In genomic region chr1:65825736-65826135, GRCh38 we compare ENCODE assay signal across 25 cellular contexts. TPM values are rescaled to one million over a fixed set of nuclear protein-coding genes. Genes with fewer than 3 reads are reported as not detected.
DNase-seq lines count a peak whose midpoint lies in the region; ATAC-seq and TF ChIP-seq lines count a peak whose summit lies in the region.
"Had no signal": no experiment of that assay in that cellular context is flagged by ENCODE, and none has a peak within 500 bp of the region (broad histone marks: within the 10 kb centered on the region; RNA-seq: fewer than 3 reads in every experiment).

No MANE protein-coding gene starts in this region.

- no peaks in the 10 kb centered on the region for H3K79me2 ChIP-seq in SK-N-SH (ENCODE audit: insufficient read depth)

- H4K20me1 ChIP-seq in SK-N-SH (ENCODE audit: insufficient read depth): no peaks in the 10 kb centered on the region

- H3K27me3 ChIP-seq in SK-N-SH (ENCODE audit: insufficient read depth) (no peaks in the 10 kb centered on the region), H7 (ENCODE audit: control insufficient read depth, insufficient read depth, low read length) (no peaks in the 10 kb centered on the region)
- H3K27me3 ChIP-seq: esophagus squamous epithelium, MG63, SJSA1, stomach, upper lobe of left lung had no signal

- H3K9me3 ChIP-seq in SK-N-SH: no peaks in the 10 kb centered on the region
- H3K9me3 ChIP-seq: HAP-1, MG63, SJSA1, stomach, upper lobe of left lung had no signal

- POLR2A ChIA-PET in SK-N-SH (lab: Yijun Ruan, JAX): no interaction called here

- H3K9me2 ChIP-seq in SK-N-SH: no peaks in the 10 kb centered on the region

- CTCF ChIA-PET in SK-N-SH (lab: Yijun Ruan, JAX): no interaction called here

- H3K4me1 ChIP-seq in SK-N-SH (ENCODE audit: control insufficient read depth in 1 of 2, insufficient read depth in 2 of 2, low read depth in 1 of 2, low read length in 1 of 2): peaks cover 0 to 28% of the 10 kb centered on the region in 2 experiments; a peak in 3 of 4 replicates
- H3K4me1 ChIP-seq: esophagus squamous epithelium, HAP-1, SJSA1, stomach, upper lobe of left lung had no signal

- H3F3A ChIP-seq in SK-N-SH (replicated peaks; ENCODE audit: insufficient read depth): peaks cover 16% of the 10 kb centered on the region

- TF ChIP-seq CTCF in SK-N-SH (IDR thresholded peaks at IDR 0.05): no peak

- no peak overlapping the region for H3K9ac ChIP-seq in SK-N-SH

- H2AFZ ChIP-seq in SK-N-SH (ENCODE audit: low read depth): no peak overlapping the region

- TF ChIP-seq RAD21 in SK-N-SH (IDR thresholded peaks at IDR 0.05; ENCODE audit: low read length): no peak

- 38% methylated on average over 1 of the region's 1 CpG for WGBS in SK-N-SH (ENCODE audit: low lambda C conversion rate)

- no peak for DNase-seq in SK-N-SH
- DNase-seq in RKO (ENCODE audit: low spot score): peak; percentile 40
- DNase-seq in fibroblast of gingiva (ENCODE audit: low read depth): peak; percentile 34
- peak; percentile 49 for DNase-seq in stromal cell of bone marrow (ENCODE audit: low read depth)
- DNase-seq in H7: no peak
- no peak for DNase-seq in activated CD8-positive, alpha-beta memory T cell treated with anti-CD3 and anti-CD28 coated beads for 24 hours
- DNase-seq: activated CD4-positive, alpha-beta T cell treated with anti-CD3 and anti-CD28 coated beads for 1 hour; activated naive CD8-positive, alpha-beta T cell treated with anti-CD3 and anti-CD28 coated beads, Interleukin-2, amount 50 U/mL, for 24 hours; effector CD8-positive, alpha-beta T cell; esophagus squamous epithelium; GF-D8; hypothalamus; MG63; OCI-M1; stimulated activated CD4-positive, alpha-beta T cell treated with anti-CD3 and anti-CD28 coated beads, Interleukin-2, amount 100 ng/mL, for 24 hours; stomach; upper lobe of left lung had no signal

- H3K36me3 ChIP-seq in SK-N-SH (replicated peaks in 1 of 2; ENCODE audit: control insufficient read depth in 1 of 2, insufficient read depth in 2 of 2, low read length in 1 of 2) (no peaks in the 10 kb centered on the region), H7 (replicated peaks; ENCODE audit: control insufficient read depth, insufficient read depth, low read length) (no peaks in the 10 kb centered on the region)
- H3K36me3 ChIP-seq: esophagus squamous epithelium, HAP-1, MG63, SJSA1, stomach, upper lobe of left lung had no signal

- TF ChIP-seq EP300 in SK-N-SH (IDR thresholded peaks at IDR 0.05; ENCODE audit: borderline replicate concordance in 1 of 2, low read depth in 1 of 2, low read length in 1 of 2): no peak

- ATAC-seq in SK-N-SH treated with all-trans-retinoic acid at 6 μM for 48 hours: no peak; the same call in 2 of the 3 replicates
- no peak for ATAC-seq in GM18858 (IDR thresholded peaks at IDR 0.05; ENCODE audit: unreplicated experiment)
- ATAC-seq: activated naive CD8-positive, alpha-beta T cell treated with anti-CD3 and anti-CD28 coated beads, Interleukin-2, amount 50 U/mL, for 24 hours; HepG2; sciatic nerve had no signal

- H3K27ac ChIP-seq in SK-N-SH (ENCODE audit: low read depth in 2 of 2, low read length in 1 of 2): peak overlapping the region in 1 of 2 experiments; percentile 44; a peak in 2 of 4 replicates
- H3K27ac ChIP-seq: 22Rv1, esophagus squamous epithelium, SJSA1, stomach, upper lobe of left lung had no signal

- H3K4me2 ChIP-seq in SK-N-SH: no peak overlapping the region

- H3K4me3 ChIP-seq in SK-N-SH (ENCODE audit: low read depth in 2 of 2, low read length in 1 of 2) (no peak overlapping the region), H7 (ENCODE audit: insufficient read depth, low read depth, low read length) (no peak overlapping the region)
- H3K4me3 ChIP-seq: esophagus squamous epithelium, HAP-1, lung, MG63, SJSA1, stomach, upper lobe of left lung had no signal

TF ChIP-seq in SK-N-SH, 30 proteins besides CTCF, POLR2A, EP300 and RAD21:
- TF ChIP-seq TAF1 (IDR thresholded peaks at IDR 0.05; ENCODE audit: borderline replicate concordance, low read depth, low read length) (no peak), TCF12 (IDR thresholded peaks at IDR 0.05) (peak; percentile 52), SMC3 (IDR thresholded peaks at IDR 0.05; ENCODE audit: low read depth, low read length) (no peak), FOSL2 (IDR thresholded peaks at IDR 0.05; ENCODE audit: borderline replicate concordance, low read depth) (peak; percentile 75), MEF2A (IDR thresholded peaks at IDR 0.05; ENCODE audit: borderline replicate concordance, low read depth) (0 out of 2 replicates have a peak, but pooled peaks have one; percentile 33), CHD2 (IDR thresholded peaks at IDR 0.05; ENCODE audit: low read length, partially characterized antibody) (no peak), JUND (IDR thresholded peaks at IDR 0.05) (peak; percentile 71), ELF1 (IDR thresholded peaks at IDR 0.05) (no peak), RFX5 (IDR thresholded peaks at IDR 0.05; ENCODE audit: low read length) (no peak)
- TF ChIP-seq, protein P1, sequence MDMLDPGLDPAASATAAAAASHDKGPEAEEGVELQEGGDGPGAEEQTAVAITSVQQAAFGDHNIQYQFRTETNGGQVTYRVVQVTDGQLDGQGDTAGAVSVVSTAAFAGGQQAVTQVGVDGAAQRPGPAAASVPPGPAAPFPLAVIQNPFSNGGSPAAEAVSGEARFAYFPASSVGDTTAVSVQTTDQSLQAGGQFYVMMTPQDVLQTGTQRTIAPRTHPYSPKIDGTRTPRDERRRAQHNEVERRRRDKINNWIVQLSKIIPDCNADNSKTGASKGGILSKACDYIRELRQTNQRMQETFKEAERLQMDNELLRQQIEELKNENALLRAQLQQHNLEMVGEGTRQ (IDR thresholded peaks at IDR 0.05; ENCODE audit: borderline replicate concordance, low read depth, low read length): no peak
TF ChIP-seq in SK-N-SH: peak in this region for 4.

TF ChIP-seq in SK-N-SH treated with all-trans-retinoic acid at 6 μM for 48 hours, 23 proteins besides CTCF, POLR2A, EP300 and RAD21 (continues in another document):
- TF ChIP-seq ZFP3 (CRISPR knock-in tag; IDR thresholded peaks at IDR 0.05) (no peak), ZFP30 (CRISPR knock-in tag; IDR thresholded peaks at IDR 0.05) (no peak), PPARA (CRISPR knock-in tag; IDR thresholded peaks at IDR 0.05; ENCODE audit: borderline replicate concordance) (no peak), SNAI2 (CRISPR knock-in tag; IDR thresholded peaks at IDR 0.05) (no peak), ZNF8 (CRISPR knock-in tag; IDR thresholded peaks at IDR 0.05) (no peak), CSDC2 (CRISPR knock-in tag; IDR thresholded peaks at IDR 0.05) (no peak), ZC3H10 (CRISPR knock-in tag; IDR thresholded peaks at IDR 0.05) (no peak), OSR1 (CRISPR knock-in tag; IDR thresholded peaks at IDR 0.05) (no peak), RARB (CRISPR knock-in tag; IDR thresholded peaks at IDR 0.05) (no peak), ZNF70 (CRISPR knock-in tag; IDR thresholded peaks at IDR 0.05) (no peak), GLIS3 (CRISPR knock-in tag; IDR thresholded peaks at IDR 0.05) (no peak), ESRRG (CRISPR knock-in tag; IDR thresholded peaks at IDR 0.05) (no peak)
- TF ChIP-seq, protein P2, sequence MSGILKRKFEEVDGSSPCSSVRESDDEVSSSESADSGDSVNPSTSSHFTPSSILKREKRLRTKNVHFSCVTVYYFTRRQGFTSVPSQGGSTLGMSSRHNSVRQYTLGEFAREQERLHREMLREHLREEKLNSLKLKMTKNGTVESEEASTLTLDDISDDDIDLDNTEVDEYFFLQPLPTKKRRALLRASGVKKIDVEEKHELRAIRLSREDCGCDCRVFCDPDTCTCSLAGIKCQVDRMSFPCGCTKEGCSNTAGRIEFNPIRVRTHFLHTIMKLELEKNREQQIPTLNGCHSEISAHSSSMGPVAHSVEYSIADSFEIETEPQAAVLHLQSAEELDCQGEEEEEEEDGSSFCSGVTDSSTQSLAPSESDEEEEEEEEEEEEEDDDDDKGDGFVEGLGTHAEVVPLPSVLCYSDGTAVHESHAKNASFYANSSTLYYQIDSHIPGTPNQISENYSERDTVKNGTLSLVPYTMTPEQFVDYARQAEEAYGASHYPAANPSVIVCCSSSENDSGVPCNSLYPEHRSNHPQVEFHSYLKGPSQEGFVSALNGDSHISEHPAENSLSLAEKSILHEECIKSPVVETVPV (CRISPR knock-in tag; IDR thresholded peaks at IDR 0.05): no peak
- TF ChIP-seq, protein P3, sequence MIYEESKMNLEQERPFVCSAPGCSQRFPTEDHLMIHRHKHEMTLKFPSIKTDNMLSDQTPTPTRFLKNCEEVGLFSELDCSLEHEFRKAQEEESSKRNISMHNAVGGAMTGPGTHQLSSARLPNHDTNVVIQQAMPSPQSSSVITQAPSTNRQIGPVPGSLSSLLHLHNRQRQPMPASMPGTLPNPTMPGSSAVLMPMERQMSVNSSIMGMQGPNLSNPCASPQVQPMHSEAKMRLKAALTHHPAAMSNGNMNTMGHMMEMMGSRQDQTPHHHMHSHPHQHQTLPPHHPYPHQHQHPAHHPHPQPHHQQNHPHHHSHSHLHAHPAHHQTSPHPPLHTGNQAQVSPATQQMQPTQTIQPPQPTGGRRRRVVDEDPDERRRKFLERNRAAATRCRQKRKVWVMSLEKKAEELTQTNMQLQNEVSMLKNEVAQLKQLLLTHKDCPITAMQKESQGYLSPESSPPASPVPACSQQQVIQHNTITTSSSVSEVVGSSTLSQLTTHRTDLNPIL (CRISPR knock-in tag; IDR thresholded peaks at IDR 0.05; ENCODE audit: low read depth): no peak
- TF ChIP-seq, protein P4, sequence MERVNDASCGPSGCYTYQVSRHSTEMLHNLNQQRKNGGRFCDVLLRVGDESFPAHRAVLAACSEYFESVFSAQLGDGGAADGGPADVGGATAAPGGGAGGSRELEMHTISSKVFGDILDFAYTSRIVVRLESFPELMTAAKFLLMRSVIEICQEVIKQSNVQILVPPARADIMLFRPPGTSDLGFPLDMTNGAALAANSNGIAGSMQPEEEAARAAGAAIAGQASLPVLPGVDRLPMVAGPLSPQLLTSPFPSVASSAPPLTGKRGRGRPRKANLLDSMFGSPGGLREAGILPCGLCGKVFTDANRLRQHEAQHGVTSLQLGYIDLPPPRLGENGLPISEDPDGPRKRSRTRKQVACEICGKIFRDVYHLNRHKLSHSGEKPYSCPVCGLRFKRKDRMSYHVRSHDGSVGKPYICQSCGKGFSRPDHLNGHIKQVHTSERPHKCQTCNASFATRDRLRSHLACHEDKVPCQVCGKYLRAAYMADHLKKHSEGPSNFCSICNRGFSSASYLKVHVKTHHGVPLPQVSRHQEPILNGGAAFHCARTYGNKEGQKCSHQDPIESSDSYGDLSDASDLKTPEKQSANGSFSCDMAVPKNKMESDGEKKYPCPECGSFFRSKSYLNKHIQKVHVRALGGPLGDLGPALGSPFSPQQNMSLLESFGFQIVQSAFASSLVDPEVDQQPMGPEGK (CRISPR knock-in tag; IDR thresholded peaks at IDR 0.05; ENCODE audit: borderline replicate concordance): no peak

RNA-seq across cellular contexts. Expression of gene PDE4B, which starts 33.0 kb away (rescaled TPM):
- polyA plus RNA-seq in SK-N-SH (2012; rRNA removed): 1.9 and 3.0 TPM in 2 replicates
- polyA plus RNA-seq in SK-N-SH (2012; cell fraction: cytosol; rRNA removed): 2.2 and 2.3 TPM in 2 replicates
- 3.6 and 5.3 TPM in 2 replicates for polyA plus RNA-seq in SK-N-SH (2012; cell fraction: nucleus; rRNA removed)
- 4.1 and 5.5 TPM in 2 replicates for total RNA-seq in H7 (2014; rRNA removed; shearing (Covaris generic))
- total RNA-seq: HepG2 had no signal
- polyA plus RNA-seq: HepG2 had no signal

Comparison
In these comparisons a context has a peak if more than half of its experiments do, and no peak if none do; other contexts are left out.
1. DNase-seq: peak in RKO (single experiment), fibroblast of gingiva (single experiment) and stromal cell of bone marrow (single experiment); none in SK-N-SH (single experiment), H7 (single experiment) and activated CD8-positive, alpha-beta memory T cell treated with anti-CD3 and anti-CD28 coated beads for 24 hours (single experiment).